Comparison of ENCODE assay signal across 1 cellular context in the genomic region with DNA sequence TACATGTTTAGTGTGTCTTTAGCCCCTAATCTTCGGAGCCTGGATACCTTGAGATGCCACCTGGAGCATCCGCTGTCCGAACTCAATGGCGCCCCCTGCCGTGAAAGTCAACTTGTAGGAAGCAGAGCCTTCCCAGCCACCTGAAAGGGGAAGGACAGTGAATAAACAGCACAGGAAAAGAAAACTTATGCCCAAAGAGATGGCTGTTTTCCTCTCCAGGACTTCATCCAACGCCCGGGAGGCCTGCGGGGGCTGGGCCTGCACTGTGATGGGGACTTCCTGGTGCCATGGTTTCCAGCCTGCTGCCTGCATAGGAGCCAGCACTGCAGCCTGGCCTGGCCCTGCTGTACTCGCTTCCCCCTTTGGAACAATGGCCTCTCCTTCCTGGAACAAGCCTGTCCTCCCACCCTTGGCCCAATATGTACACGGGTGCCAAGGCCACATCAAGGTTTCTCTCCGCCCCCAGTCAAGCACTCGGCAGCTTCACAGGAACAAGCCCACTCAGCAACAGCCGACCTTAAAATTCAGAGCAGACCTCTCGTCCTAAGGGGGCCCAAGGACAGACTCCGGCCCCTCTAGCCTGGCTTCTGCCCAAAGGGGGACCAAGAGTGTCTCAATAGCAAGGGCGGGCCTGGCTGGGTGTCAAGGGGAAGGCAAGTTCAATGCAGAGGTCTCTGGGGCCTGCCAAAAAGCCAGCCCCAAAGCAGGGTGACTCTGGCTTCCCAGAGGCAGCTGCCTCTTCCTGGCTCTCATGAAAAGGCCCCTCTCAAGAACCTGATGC.
TF ChIP-seq lines count a peak whose summit lies in the region.

No MANE protein-coding gene starts in this region.

TF ChIP-seq in HEK293T, 16 proteins besides CTCF, POLR2A, EP300 and RAD21 (continued from another document):
- TF ChIP-seq ELF4 (IDR thresholded peaks at IDR 0.05), result no peak
- TF ChIP-seq LEF1 (IDR thresholded peaks at IDR 0.05; ENCODE audit: borderline replicate concordance), result no peak
- TF ChIP-seq FOXA1 (IDR thresholded peaks at IDR 0.05), result no peak
TF ChIP-seq in HEK293T: peak in this region for 0.
